ENCODE assay signal across 20 cellular contexts in the genomic region with DNA sequence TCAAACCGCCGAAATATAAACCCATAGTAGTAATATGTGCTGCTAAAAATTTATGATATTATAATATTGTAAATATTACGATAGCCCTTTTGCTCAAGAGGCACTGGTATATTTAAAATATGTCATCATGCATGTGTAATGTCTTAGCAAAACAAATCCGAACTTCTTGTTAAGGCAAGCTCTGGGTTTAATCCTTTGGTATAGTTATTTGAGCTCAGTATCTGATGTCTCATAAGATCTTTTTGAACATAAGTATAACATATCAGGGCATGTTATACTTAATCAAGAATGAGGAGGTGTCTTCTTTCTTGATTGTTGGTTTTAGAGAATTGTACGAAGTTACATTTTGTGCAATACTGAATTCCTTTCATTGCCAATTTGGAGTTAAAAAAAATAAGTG.
"Had no signal": no experiment of that assay in that cellular context is flagged by ENCODE, and none has a peak within 500 bp of the region (broad histone marks: within the 10 kb centered on the region; RNA-seq: fewer than 3 reads in every experiment).

No MANE protein-coding gene starts in this region.

- ATAC-seq: activated CD4-positive, CD25-positive, alpha-beta regulatory T cell treated with anti-CD3 and anti-CD28 coated beads, Interleukin-2, amount 50 U/mL, for 24 hours; activated CD8-positive, alpha-beta T cell treated with anti-CD3 and anti-CD28 coated beads for 36 hours; activated T-cell treated with anti-CD3 and anti-CD28 coated beads, Interleukin-2, amount 50 U/mL, for 72 hours; PC-3 had no signal

- H3K4me1 ChIP-seq: adrenal gland had no signal

- H3K4me3 ChIP-seq: adrenal gland had no signal

- DNase-seq: activated CD4-positive, alpha-beta T cell treated with anti-CD3 and anti-CD28 coated beads for 4 hours; activated CD8-positive, alpha-beta memory T cell treated with anti-CD3 and anti-CD28 coated beads, Interleukin-2, amount 50 U/mL, for 4 hours; activated CD8-positive, alpha-beta T cell treated with anti-CD3 and anti-CD28 coated beads for 36 hours; activated gamma-delta T cell treated with Interleukin-2 at 50 U/mL for 16 hours; activated naive CD4-positive, alpha-beta T cell treated with anti-CD3 and anti-CD28 coated beads, Interleukin-2, amount 10 ng/mL, durations not matched to agents 7 days and 5 days; activated naive CD8-positive, alpha-beta T cell treated with anti-CD3 and anti-CD28 coated beads for 36 hours; activated T-cell treated with anti-CD3 and anti-CD28 coated beads, Interleukin-2, amount 50 U/mL, for 72 hours; adrenal gland; anterior cingulate cortex; caudate nucleus; MM.1S; NCI-H1105; NCI-H1436 treated with DMSO at 0.1 percent for 48 hours; NCI-H187; NCI-H2081; NCI-H446; NCI-H524; PC-3; SHP77 treated with DMSO at 0.1 percent for 48 hours had no signal

- H3K27ac ChIP-seq: adrenal gland had no signal

- H3K36me3 ChIP-seq: adrenal gland had no signal

- H3K27me3 ChIP-seq: adrenal gland had no signal
